ENCODE assay signal across 1 cellular context in the genomic region with DNA sequence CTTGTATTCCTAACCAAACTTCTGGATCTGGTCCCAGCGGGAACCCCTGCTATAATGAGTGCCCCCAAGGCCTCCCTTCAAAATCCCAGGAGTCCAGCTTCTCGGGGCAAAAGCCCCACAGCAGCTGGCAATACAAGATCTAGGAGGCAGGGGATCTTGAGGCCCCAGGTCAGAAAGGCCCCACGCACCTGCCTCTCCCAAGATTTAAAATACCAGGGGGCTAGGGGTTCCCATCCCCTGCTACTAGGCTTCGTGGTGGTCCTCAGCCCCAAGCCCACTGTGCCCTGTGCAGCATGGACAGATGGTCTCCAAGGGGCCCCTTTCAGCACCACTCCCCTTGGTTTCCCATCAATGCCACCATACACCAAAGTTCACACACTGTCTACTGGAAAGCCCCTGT.
TF ChIP-seq lines count a peak whose summit lies in the region.

No MANE protein-coding gene starts in this region.

TF ChIP-seq in HepG2, 621 proteins besides CTCF, POLR2A, EP300 and RAD21:
- TF ChIP-seq MZF1 (CRISPR knock-in tag; IDR thresholded peaks at IDR 0.05; ENCODE audit: borderline replicate concordance) (no peak), ZNF781 (CRISPR knock-in tag; IDR thresholded peaks at IDR 0.05; ENCODE audit: borderline replicate concordance, not compliant biosample characterization) (no peak), NFATC3 (CRISPR knock-in tag; IDR thresholded peaks at IDR 0.05) (no peak), ZFP41 (CRISPR knock-in tag; IDR thresholded peaks at IDR 0.05; ENCODE audit: borderline replicate concordance) (no peak)
- TF ChIP-seq, protein P1, sequence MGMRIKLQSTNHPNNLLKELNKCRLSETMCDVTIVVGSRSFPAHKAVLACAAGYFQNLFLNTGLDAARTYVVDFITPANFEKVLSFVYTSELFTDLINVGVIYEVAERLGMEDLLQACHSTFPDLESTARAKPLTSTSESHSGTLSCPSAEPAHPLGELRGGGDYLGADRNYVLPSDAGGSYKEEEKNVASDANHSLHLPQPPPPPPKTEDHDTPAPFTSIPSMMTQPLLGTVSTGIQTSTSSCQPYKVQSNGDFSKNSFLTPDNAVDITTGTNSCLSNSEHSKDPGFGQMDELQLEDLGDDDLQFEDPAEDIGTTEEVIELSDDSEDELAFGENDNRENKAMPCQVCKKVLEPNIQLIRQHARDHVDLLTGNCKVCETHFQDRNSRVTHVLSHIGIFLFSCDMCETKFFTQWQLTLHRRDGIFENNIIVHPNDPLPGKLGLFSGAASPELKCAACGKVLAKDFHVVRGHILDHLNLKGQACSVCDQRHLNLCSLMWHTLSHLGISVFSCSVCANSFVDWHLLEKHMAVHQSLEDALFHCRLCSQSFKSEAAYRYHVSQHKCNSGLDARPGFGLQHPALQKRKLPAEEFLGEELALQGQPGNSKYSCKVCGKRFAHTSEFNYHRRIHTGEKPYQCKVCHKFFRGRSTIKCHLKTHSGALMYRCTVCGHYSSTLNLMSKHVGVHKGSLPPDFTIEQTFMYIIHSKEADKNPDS (CRISPR knock-in tag; IDR thresholded peaks at IDR 0.05), result no peak
- TF ChIP-seq, protein P2, sequence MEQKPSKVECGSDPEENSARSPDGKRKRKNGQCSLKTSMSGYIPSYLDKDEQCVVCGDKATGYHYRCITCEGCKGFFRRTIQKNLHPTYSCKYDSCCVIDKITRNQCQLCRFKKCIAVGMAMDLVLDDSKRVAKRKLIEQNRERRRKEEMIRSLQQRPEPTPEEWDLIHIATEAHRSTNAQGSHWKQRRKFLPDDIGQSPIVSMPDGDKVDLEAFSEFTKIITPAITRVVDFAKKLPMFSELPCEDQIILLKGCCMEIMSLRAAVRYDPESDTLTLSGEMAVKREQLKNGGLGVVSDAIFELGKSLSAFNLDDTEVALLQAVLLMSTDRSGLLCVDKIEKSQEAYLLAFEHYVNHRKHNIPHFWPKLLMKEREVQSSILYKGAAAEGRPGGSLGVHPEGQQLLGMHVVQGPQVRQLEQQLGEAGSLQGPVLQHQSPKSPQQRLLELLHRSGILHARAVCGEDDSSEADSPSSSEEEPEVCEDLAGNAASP (CRISPR knock-in tag; IDR thresholded peaks at IDR 0.05; ENCODE audit: borderline replicate concordance), result no peak
- TF ChIP-seq, protein P3, sequence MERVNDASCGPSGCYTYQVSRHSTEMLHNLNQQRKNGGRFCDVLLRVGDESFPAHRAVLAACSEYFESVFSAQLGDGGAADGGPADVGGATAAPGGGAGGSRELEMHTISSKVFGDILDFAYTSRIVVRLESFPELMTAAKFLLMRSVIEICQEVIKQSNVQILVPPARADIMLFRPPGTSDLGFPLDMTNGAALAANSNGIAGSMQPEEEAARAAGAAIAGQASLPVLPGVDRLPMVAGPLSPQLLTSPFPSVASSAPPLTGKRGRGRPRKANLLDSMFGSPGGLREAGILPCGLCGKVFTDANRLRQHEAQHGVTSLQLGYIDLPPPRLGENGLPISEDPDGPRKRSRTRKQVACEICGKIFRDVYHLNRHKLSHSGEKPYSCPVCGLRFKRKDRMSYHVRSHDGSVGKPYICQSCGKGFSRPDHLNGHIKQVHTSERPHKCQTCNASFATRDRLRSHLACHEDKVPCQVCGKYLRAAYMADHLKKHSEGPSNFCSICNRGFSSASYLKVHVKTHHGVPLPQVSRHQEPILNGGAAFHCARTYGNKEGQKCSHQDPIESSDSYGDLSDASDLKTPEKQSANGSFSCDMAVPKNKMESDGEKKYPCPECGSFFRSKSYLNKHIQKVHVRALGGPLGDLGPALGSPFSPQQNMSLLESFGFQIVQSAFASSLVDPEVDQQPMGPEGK (CRISPR knock-in tag; IDR thresholded peaks at IDR 0.05), result no peak
- TF ChIP-seq, protein P4, sequence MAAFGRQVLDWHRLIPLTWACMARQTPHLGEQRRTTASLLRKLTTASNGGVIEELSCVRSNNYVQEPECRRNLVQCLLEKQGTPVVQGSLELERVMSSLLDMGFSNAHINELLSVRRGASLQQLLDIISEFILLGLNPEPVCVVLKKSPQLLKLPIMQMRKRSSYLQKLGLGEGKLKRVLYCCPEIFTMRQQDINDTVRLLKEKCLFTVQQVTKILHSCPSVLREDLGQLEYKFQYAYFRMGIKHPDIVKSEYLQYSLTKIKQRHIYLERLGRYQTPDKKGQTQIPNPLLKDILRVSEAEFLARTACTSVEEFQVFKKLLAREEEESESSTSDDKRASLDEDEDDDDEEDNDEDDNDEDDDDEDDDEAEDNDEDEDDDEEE (CRISPR knock-in tag; IDR thresholded peaks at IDR 0.05), result no peak
TF ChIP-seq in HepG2: peak in this region for 0.
